ENCODE assay signal across 8 cellular contexts in the genomic region with DNA sequence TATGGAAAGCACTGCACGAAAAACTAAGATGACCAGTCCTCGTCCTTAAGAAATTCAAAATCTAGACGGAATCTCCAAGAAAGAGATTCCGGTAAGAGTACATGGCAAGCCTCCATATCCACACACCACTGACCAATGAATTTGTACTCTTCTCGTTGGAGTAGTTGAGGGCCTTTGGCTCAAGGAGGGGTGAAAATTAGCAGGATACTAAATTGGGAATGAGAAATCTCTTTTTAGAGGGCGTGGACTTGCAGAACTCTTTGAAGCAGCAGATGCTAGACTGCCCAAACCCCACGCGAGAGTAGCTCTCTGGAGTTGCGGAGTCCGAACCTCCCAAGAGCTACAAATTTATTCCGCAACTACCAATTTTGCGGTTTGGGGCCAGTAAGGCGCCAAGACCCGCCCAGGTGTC. TPM values are rescaled to one million over a fixed set of nuclear protein-coding genes. Genes with fewer than 3 reads are reported as not detected.
DNase-seq lines count a peak whose midpoint lies in the region; TF ChIP-seq lines count a peak whose summit lies in the region.

No MANE protein-coding gene starts in this region.

- H3K4me3 ChIP-seq in A673 (ENCODE audit: low read depth, low read length, poor library complexity, severe bottlenecking) (peak overlapping the region; percentile 93), muscle layer of colon (ENCODE audit: low read depth in 1 of 2, low read length in 2 of 2) (peak overlapping the region; percentile 79 to 95)
- peak overlapping the region; percentile 84 for H3K4me3 ChIP-seq in Jurkat, Clone E6-1 (ENCODE audit: low read length)

- no peaks in the 10 kb centered on the region for H3K36me3 ChIP-seq in A673 (ENCODE audit: insufficient read depth, low read length, poor library complexity, severe bottlenecking)
- no peaks in the 10 kb centered on the region for H3K36me3 ChIP-seq in muscle layer of colon (ENCODE audit: insufficient read depth, low read length)

- no TSS peak for BruUV-seq in A673 (replicated peaks; lab: Mats Ljungman, UMichigan)

- DNase-seq in A673 (ENCODE audit: low spot score), result no peak
- no peak for DNase-seq in Jurkat, Clone E6-1 (ENCODE audit: low read depth, low spot score)
- DNase-seq in cerebellum (ENCODE audit: low spot score), result peak; percentile 5
- no peak for DNase-seq in islet precursor cell
- DNase-seq in DMS53 treated with DMSO at 0.1 percent for 48 hours (lab: John Stamatoyannopoulos, UW; ENCODE audit: unreplicated experiment), result no peak
- DNase-seq in SIG-M5 (lab: John Stamatoyannopoulos, UW), result no peak
- DNase-seq in OCI-M1 (lab: John Stamatoyannopoulos, UW), result no peak

- POLR2A ChIA-PET in A673 (lab: Charles Lee; ENCODE audit: low non-redundant PET), result no interaction called here

- peak overlapping the region; percentile 76 for H3K9ac ChIP-seq in muscle layer of colon (ENCODE audit: low read length)

- no peaks in the 10 kb centered on the region for H3K27me3 ChIP-seq in A673 (replicated peaks; ENCODE audit: insufficient read depth, low read depth, low read length, poor library complexity)
- no peaks in the 10 kb centered on the region for H3K27me3 ChIP-seq in muscle layer of colon (ENCODE audit: control insufficient read depth in 1 of 2, insufficient read depth in 2 of 2, low read length in 2 of 2)

- H3K27ac ChIP-seq in A673 (ENCODE audit: low read depth, low read length, poor library complexity, severe bottlenecking) (peak overlapping the region; percentile 87), muscle layer of colon (ENCODE audit: low read depth, low read length) (peak overlapping the region; percentile 67)

- intact Hi-C loops in A673 (cut with micrococcal nuclease; ENCODE audit: unreplicated experiment), result no loop called here

- CTCF ChIA-PET in A673 (lab: Charles Lee), result no interaction called here

- H3K9me3 ChIP-seq in A673 (ENCODE audit: low read depth, low read length, poor library complexity, severe bottlenecking) (no peaks in the 10 kb centered on the region), muscle layer of colon (ENCODE audit: low read length) (no peaks in the 10 kb centered on the region)

- no peak for TF ChIP-seq CTCF in A673 (conservative IDR thresholded peaks at IDR 0.05; ENCODE audit: low read depth, low read length)

- peaks cover 9% of the 10 kb centered on the region for H3K4me1 ChIP-seq in A673 (ENCODE audit: insufficient read depth, low read length, poor library complexity, severe bottlenecking)
- peaks cover 16% of the 10 kb centered on the region for H3K4me1 ChIP-seq in muscle layer of colon (ENCODE audit: insufficient read depth, low read length)

RNA-seq across cellular contexts. Expression of gene PPP2R5A, which starts 0.9 kb away (rescaled TPM):
- total RNA-seq in A673 (2021) (13.9 and 16.7 TPM in 2 replicates), cerebellum (15.7 TPM)
- polyA plus RNA-seq in Jurkat, Clone E6-1 (2012; ENCODE audit: insufficient read depth, insufficient read length), result 29.9 TPM
